6 cellular contexts compared by ENCODE assay signal in genomic region chr1:203792491-203792890, GRCh38. TPM values are rescaled to one million over a fixed set of nuclear protein-coding genes. Genes with fewer than 3 reads are reported as not detected.
"Had no signal": no experiment of that assay in that cellular context is flagged by ENCODE, and none has a peak within 500 bp of the region (broad histone marks: within the 10 kb centered on the region; RNA-seq: fewer than 3 reads in every experiment).

No MANE protein-coding gene starts in this region.

- H3K27ac ChIP-seq: HL-60 had no signal

- H3K4me2 ChIP-seq: GM23338 had no signal

- H2AFZ ChIP-seq: GM23338 had no signal

- DNase-seq: H9, HCEC 1CT had no signal

- ATAC-seq: GM23338, HepG2 had no signal

- H3K4me3 ChIP-seq: GM23338 had no signal

RNA-seq across cellular contexts. Expression of gene LAX1, which starts 27.5 kb away (rescaled TPM):
- total RNA-seq: GM23338, H9, HepG2, HT1080 had no signal
